Comparison of ENCODE assay signal across 16 cellular contexts in genomic region chr2:218500501-218501060, GRCh38.
DNase-seq lines count a peak whose midpoint lies in the region; ATAC-seq and TF ChIP-seq lines count a peak whose summit lies in the region.
"Had no signal": no experiment of that assay in that cellular context is flagged by ENCODE, and none has a peak within 500 bp of the region (broad histone marks: within the 10 kb centered on the region; RNA-seq: fewer than 3 reads in every experiment).

No MANE protein-coding gene starts in this region.

- in situ Hi-C loops in KBM-7 (cut with MboI; ENCODE audit: low pct_unique_long_range_greater_than_20kb, low sequenced_read_pairs) = no loop called here

- no peaks in the 10 kb centered on the region for H3K9me3 Mint-ChIP-seq in CD8-positive, alpha-beta T cell
- H3K9me3 Mint-ChIP-seq in IgD-negative memory B cell = no peaks in the 10 kb centered on the region
- no peaks in the 10 kb centered on the region for H3K9me3 Mint-ChIP-seq in endothelial cell (ENCODE audit: unreplicated experiment)
- no peaks in the 10 kb centered on the region for H3K9me3 Mint-ChIP-seq in nephron progenitor cell
- H3K9me3 Mint-ChIP-seq: CD4-positive, alpha-beta memory T cell had no signal

- H3K4me1 ChIP-seq in CD8-positive, alpha-beta T cell (ENCODE audit: insufficient read depth, low read length) = no peaks in the 10 kb centered on the region

- no peak overlapping the region for H3K4me3 Mint-ChIP-seq in CD8-positive, alpha-beta T cell
- H3K4me3 Mint-ChIP-seq in IgD-negative memory B cell (no peak overlapping the region), endothelial cell (ENCODE audit: unreplicated experiment) (peak overlapping the region; percentile 25), nephron progenitor cell (no peak overlapping the region)
- H3K4me3 Mint-ChIP-seq: B cell; CD4-positive, alpha-beta memory T cell had no signal

- POLR2A ChIA-PET in CD8-positive, alpha-beta T cell (lab: Charles Lee) = interaction anchor here (1.4 kb wide), 1 partner anchor 94 kb away, joined by 3 read pairs; no protein-coding TSS in a partner anchor

- H3K4me1 Mint-ChIP-seq in CD8-positive, alpha-beta T cell (ENCODE audit: low read depth) = no peaks in the 10 kb centered on the region
- peaks cover 0 to 5% (median 0%) of the 10 kb centered on the region in 3 donors for H3K4me1 Mint-ChIP-seq in IgD-negative memory B cell
- H3K4me1 Mint-ChIP-seq in endothelial cell (ENCODE audit: unreplicated experiment) = peaks cover 27% of the 10 kb centered on the region
- H3K4me1 Mint-ChIP-seq in nephron progenitor cell = no peaks in the 10 kb centered on the region

- H3K27me3 Mint-ChIP-seq in CD8-positive, alpha-beta T cell (ENCODE audit: low read depth) = no peaks in the 10 kb centered on the region
- H3K27me3 Mint-ChIP-seq in IgD-negative memory B cell = no peaks in the 10 kb centered on the region
- H3K27me3 Mint-ChIP-seq in endothelial cell (ENCODE audit: unreplicated experiment) = no peaks in the 10 kb centered on the region
- no peaks in the 10 kb centered on the region for H3K27me3 Mint-ChIP-seq in nephron progenitor cell (ENCODE audit: low read depth, poor library complexity)
- H3K27me3 Mint-ChIP-seq: B cell; CD4-positive, alpha-beta memory T cell had no signal

- intact Hi-C loops in CD8-positive, alpha-beta T cell (cut with DNase I, micrococcal nuclease) = no loop called here
- intact Hi-C loops in left colon (cut with DNase I, micrococcal nuclease) = no loop called here
- intact Hi-C loops in posterior cingulate gyrus (cut with DNase I) = no loop called here

- peaks cover 10% of the 10 kb centered on the region for H3K36me3 ChIP-seq in CD8-positive, alpha-beta T cell (ENCODE audit: insufficient read depth, low read length)

- TF ChIP-seq CTCF in CD8-positive, alpha-beta T cell (IDR thresholded peaks at IDR 0.05) = no peak
- TF ChIP-seq CTCF in endothelial cell (IDR thresholded peaks at IDR 0.05; ENCODE audit: unreplicated experiment) (no peak), nephron progenitor cell (IDR thresholded peaks at IDR 0.05) (no peak)

- ATAC-seq in CD8-positive, alpha-beta T cell = no peak
- ATAC-seq in left colon = no peak
- ATAC-seq: HCT116 had no signal

- H3K4me3 ChIP-seq in CD8-positive, alpha-beta T cell (ENCODE audit: low read depth, low read length) = no peak overlapping the region

- no peak overlapping the region for H3K27ac ChIP-seq in CD8-positive, alpha-beta T cell (ENCODE audit: low read depth, low read length)
- H3K27ac ChIP-seq: HL-60 had no signal

- peak overlapping the region; percentile 27 for H3K27ac Mint-ChIP-seq in CD8-positive, alpha-beta T cell
- peak overlapping the region in 2 of 3 donors; percentile 27 to 76 for H3K27ac Mint-ChIP-seq in IgD-negative memory B cell
- peak overlapping the region; percentile 70 for H3K27ac Mint-ChIP-seq in endothelial cell (ENCODE audit: unreplicated experiment)
- H3K27ac Mint-ChIP-seq in nephron progenitor cell = peak overlapping the region; percentile 83
- H3K27ac Mint-ChIP-seq: B cell had no signal

- DNase-seq in CD8-positive, alpha-beta T cell = no peak
- DNase-seq in endothelial cell (ENCODE audit: low spot score) (no peak), nephron progenitor cell (no peak), left colon (no peak), posterior cingulate gyrus (no peak), KBM-7 (no peak)
- DNase-seq: C1 segment of cervical spinal cord; CD4-positive, alpha-beta memory T cell; COR-L47; DMS153; DND-41; GDM1 had no signal

- no peaks in the 10 kb centered on the region for H3K9me3 ChIP-seq in CD8-positive, alpha-beta T cell (ENCODE audit: low read length)

- H3K36me3 Mint-ChIP-seq in CD8-positive, alpha-beta T cell = peaks cover 54% of the 10 kb centered on the region
- H3K36me3 Mint-ChIP-seq in IgD-negative memory B cell = peaks cover 5% of the 10 kb centered on the region
- peaks cover 14% of the 10 kb centered on the region for H3K36me3 Mint-ChIP-seq in endothelial cell (ENCODE audit: low read depth, unreplicated experiment)
- peaks cover 48% of the 10 kb centered on the region for H3K36me3 Mint-ChIP-seq in nephron progenitor cell (ENCODE audit: low read depth)

- CTCF ChIA-PET in CD8-positive, alpha-beta T cell (lab: Charles Lee) = no interaction called here

- no peaks in the 10 kb centered on the region for H3K27me3 ChIP-seq in CD8-positive, alpha-beta T cell (ENCODE audit: insufficient read depth, low read length)

Comparison
In these comparisons a context has a peak if more than half of its experiments do, and no peak if none do; other contexts are left out.
1. H3K27ac Mint-ChIP-seq: peak in every context shown above with its lines; median percentile 83 in nephron progenitor cell; 70 in endothelial cell; 52 in IgD-negative memory B cell; 27 in CD8-positive, alpha-beta T cell.